In genomic region chr2:179365561-179365960, GRCh38 we compare ENCODE assay signal across 1 cellular context.
TF ChIP-seq lines count a peak whose summit lies in the region.

No MANE protein-coding gene starts in this region.

TF ChIP-seq in HEK293, 187 proteins besides CTCF, POLR2A, EP300 and RAD21 (continued from another document):
- peak; percentile 59; the same call in 1 of the 2 replicates for TF ChIP-seq ZBTB11 (tag by site-specific recombination; conservative IDR thresholded peaks at IDR 0.05; ENCODE audit: low read depth)
- TF ChIP-seq ZNF654 (tag by site-specific recombination; IDR thresholded peaks at IDR 0.05; ENCODE audit: low read depth): peak; percentile 18; the same call in 1 of the 2 replicates
- 0 out of 2 replicates have a peak, but pooled peaks have one; percentile 10 for TF ChIP-seq ZNF560 (tag by site-specific recombination; IDR thresholded peaks at IDR 0.05; ENCODE audit: borderline replicate concordance)
- TF ChIP-seq ZNF518A (tag by site-specific recombination; conservative IDR thresholded peaks at IDR 0.05; ENCODE audit: low read depth): peak; percentile 75
- TF ChIP-seq ZBTB8A (tag by site-specific recombination; IDR thresholded peaks at IDR 0.05): peak; percentile 48
- peak; percentile 74 for TF ChIP-seq ZNF426 (tag by site-specific recombination; IDR thresholded peaks at IDR 0.05)
- 0 out of 2 replicates have a peak, but pooled peaks have one; percentile 33 for TF ChIP-seq ZNF558 (tag by site-specific recombination; IDR thresholded peaks at IDR 0.05)
- TF ChIP-seq ZNF394 (tag by site-specific recombination; IDR thresholded peaks at IDR 0.05; ENCODE audit: borderline replicate concordance): peak; percentile 75; the same call in 1 of the 2 replicates
- 0 out of 2 replicates have a peak, but pooled peaks have one; percentile 46 for TF ChIP-seq ZNF140 (tag by site-specific recombination; IDR thresholded peaks at IDR 0.05)
- peak; percentile 58 for TF ChIP-seq ZNF555 (tag by site-specific recombination; conservative IDR thresholded peaks at IDR 0.05)
- TF ChIP-seq ZNF510 (tag by site-specific recombination; IDR thresholded peaks at IDR 0.05; ENCODE audit: insufficient replicate concordance): peak; percentile 47
